In the genomic region with DNA sequence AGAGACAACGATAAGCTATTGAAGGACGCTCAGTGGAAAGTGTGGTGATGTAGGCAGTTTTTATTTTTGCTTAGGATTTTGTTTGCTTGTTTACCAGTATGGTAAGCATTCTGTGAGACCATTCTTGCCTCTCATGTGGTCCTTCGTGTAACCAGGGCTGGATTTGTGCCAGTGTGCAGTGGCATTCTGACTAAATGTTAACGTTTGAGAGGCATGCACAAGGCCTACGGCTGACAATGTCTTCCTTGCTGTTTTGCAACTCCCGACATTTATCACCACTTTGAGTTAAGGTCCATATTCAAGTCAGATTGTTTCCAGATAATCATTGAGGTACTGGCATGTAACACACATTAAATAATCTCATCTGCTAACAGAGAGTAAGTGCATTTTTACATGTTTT, we compare ENCODE assay signal across 1 cellular context.
TF ChIP-seq lines count a peak whose summit lies in the region.

No MANE protein-coding gene starts in this region.

TF ChIP-seq in K562, 482 proteins besides CTCF, POLR2A, EP300 and RAD21 (continued from another document):
- TF ChIP-seq FOXP4 (CRISPR knock-in tag; IDR thresholded peaks at IDR 0.05; ENCODE audit: borderline replicate concordance) = no peak
- no peak for TF ChIP-seq TBP (optimal IDR thresholded peaks at IDR 0.05; ENCODE audit: low read depth, low read length)
- TF ChIP-seq, protein P1, sequence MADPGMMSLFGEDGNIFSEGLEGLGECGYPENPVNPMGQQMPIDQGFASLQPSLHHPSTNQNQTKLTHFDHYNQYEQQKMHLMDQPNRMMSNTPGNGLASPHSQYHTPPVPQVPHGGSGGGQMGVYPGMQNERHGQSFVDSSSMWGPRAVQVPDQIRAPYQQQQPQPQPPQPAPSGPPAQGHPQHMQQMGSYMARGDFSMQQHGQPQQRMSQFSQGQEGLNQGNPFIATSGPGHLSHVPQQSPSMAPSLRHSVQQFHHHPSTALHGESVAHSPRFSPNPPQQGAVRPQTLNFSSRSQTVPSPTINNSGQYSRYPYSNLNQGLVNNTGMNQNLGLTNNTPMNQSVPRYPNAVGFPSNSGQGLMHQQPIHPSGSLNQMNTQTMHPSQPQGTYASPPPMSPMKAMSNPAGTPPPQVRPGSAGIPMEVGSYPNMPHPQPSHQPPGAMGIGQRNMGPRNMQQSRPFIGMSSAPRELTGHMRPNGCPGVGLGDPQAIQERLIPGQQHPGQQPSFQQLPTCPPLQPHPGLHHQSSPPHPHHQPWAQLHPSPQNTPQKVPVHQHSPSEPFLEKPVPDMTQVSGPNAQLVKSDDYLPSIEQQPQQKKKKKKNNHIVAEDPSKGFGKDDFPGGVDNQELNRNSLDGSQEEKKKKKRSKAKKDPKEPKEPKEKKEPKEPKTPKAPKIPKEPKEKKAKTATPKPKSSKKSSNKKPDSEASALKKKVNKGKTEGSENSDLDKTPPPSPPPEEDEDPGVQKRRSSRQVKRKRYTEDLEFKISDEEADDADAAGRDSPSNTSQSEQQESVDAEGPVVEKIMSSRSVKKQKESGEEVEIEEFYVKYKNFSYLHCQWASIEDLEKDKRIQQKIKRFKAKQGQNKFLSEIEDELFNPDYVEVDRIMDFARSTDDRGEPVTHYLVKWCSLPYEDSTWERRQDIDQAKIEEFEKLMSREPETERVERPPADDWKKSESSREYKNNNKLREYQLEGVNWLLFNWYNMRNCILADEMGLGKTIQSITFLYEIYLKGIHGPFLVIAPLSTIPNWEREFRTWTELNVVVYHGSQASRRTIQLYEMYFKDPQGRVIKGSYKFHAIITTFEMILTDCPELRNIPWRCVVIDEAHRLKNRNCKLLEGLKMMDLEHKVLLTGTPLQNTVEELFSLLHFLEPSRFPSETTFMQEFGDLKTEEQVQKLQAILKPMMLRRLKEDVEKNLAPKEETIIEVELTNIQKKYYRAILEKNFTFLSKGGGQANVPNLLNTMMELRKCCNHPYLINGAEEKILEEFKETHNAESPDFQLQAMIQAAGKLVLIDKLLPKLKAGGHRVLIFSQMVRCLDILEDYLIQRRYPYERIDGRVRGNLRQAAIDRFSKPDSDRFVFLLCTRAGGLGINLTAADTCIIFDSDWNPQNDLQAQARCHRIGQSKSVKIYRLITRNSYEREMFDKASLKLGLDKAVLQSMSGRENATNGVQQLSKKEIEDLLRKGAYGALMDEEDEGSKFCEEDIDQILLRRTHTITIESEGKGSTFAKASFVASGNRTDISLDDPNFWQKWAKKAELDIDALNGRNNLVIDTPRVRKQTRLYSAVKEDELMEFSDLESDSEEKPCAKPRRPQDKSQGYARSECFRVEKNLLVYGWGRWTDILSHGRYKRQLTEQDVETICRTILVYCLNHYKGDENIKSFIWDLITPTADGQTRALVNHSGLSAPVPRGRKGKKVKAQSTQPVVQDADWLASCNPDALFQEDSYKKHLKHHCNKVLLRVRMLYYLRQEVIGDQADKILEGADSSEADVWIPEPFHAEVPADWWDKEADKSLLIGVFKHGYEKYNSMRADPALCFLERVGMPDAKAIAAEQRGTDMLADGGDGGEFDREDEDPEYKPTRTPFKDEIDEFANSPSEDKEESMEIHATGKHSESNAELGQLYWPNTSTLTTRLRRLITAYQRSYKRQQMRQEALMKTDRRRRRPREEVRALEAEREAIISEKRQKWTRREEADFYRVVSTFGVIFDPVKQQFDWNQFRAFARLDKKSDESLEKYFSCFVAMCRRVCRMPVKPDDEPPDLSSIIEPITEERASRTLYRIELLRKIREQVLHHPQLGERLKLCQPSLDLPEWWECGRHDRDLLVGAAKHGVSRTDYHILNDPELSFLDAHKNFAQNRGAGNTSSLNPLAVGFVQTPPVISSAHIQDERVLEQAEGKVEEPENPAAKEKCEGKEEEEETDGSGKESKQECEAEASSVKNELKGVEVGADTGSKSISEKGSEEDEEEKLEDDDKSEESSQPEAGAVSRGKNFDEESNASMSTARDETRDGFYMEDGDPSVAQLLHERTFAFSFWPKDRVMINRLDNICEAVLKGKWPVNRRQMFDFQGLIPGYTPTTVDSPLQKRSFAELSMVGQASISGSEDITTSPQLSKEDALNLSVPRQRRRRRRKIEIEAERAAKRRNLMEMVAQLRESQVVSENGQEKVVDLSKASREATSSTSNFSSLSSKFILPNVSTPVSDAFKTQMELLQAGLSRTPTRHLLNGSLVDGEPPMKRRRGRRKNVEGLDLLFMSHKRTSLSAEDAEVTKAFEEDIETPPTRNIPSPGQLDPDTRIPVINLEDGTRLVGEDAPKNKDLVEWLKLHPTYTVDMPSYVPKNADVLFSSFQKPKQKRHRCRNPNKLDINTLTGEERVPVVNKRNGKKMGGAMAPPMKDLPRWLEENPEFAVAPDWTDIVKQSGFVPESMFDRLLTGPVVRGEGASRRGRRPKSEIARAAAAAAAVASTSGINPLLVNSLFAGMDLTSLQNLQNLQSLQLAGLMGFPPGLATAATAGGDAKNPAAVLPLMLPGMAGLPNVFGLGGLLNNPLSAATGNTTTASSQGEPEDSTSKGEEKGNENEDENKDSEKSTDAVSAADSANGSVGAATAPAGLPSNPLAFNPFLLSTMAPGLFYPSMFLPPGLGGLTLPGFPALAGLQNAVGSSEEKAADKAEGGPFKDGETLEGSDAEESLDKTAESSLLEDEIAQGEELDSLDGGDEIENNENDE (IDR thresholded peaks at IDR 0.05; ENCODE audit: low read depth, low read length) = no peak
- TF ChIP-seq, protein P2, sequence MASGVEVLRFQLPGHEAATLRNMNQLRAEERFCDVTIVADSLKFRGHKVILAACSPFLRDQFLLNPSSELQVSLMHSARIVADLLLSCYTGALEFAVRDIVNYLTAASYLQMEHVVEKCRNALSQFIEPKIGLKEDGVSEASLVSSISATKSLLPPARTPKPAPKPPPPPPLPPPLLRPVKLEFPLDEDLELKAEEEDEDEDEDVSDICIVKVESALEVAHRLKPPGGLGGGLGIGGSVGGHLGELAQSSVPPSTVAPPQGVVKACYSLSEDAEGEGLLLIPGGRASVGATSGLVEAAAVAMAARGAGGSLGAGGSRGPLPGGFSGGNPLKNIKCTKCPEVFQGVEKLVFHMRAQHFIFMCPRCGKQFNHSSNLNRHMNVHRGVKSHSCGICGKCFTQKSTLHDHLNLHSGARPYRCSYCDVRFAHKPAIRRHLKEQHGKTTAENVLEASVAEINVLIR (CRISPR knock-in tag; IDR thresholded peaks at IDR 0.05) = no peak
- TF ChIP-seq FOXJ2 (tag; IDR thresholded peaks at IDR 0.05) = no peak
- TF ChIP-seq TCF7L2 (IDR thresholded peaks at IDR 0.05; ENCODE audit: low read depth, low read length) = no peak
- no peak for TF ChIP-seq KAT2B (IDR thresholded peaks at IDR 0.05; ENCODE audit: low read depth, low read length)
- TF ChIP-seq KDM5B (IDR thresholded peaks at IDR 0.05; ENCODE audit: insufficient replicate concordance, low read depth, low read length) = no peak
- TF ChIP-seq PYGO2 (tag; IDR thresholded peaks at IDR 0.05) = no peak
- no peak for TF ChIP-seq NFIX (CRISPR knock-in tag; IDR thresholded peaks at IDR 0.05; ENCODE audit: low read depth)
- TF ChIP-seq RBM22 (IDR thresholded peaks at IDR 0.05; ENCODE audit: low read depth, low read length, poor library complexity, severe bottlenecking) = no peak
- no peak for TF ChIP-seq KLF16 (IDR thresholded peaks at IDR 0.05)
- TF ChIP-seq BRD4 (IDR thresholded peaks at IDR 0.05) = no peak
- no peak for TF ChIP-seq AFF4 (CRISPR knock-in tag; IDR thresholded peaks at IDR 0.05)
- TF ChIP-seq, protein P3, sequence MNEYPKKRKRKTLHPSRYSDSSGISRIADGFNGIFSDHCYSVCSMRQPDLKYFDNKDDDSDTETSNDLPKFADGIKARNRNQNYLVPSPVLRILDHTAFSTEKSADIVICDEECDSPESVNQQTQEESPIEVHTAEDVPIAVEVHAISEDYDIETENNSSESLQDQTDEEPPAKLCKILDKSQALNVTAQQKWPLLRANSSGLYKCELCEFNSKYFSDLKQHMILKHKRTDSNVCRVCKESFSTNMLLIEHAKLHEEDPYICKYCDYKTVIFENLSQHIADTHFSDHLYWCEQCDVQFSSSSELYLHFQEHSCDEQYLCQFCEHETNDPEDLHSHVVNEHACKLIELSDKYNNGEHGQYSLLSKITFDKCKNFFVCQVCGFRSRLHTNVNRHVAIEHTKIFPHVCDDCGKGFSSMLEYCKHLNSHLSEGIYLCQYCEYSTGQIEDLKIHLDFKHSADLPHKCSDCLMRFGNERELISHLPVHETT (CRISPR knock-in tag; conservative IDR thresholded peaks at IDR 0.05 in 1 of 2, IDR thresholded peaks at IDR 0.05 in 1 of 2) = no peak
